In genomic region chr12:113065126-113066007, GRCh38 we compare ENCODE assay signal across 10 cellular contexts.
DNase-seq lines count a peak whose midpoint lies in the region; ATAC-seq and TF ChIP-seq lines count a peak whose summit lies in the region.
"Had no signal": no experiment of that assay in that cellular context is flagged by ENCODE, and none has a peak within 500 bp of the region (broad histone marks: within the 10 kb centered on the region; RNA-seq: fewer than 3 reads in every experiment).

No MANE protein-coding gene starts in this region.

- H3K9me3 Mint-ChIP-seq in nephron progenitor cell = no peaks in the 10 kb centered on the region
- H3K9me3 Mint-ChIP-seq: activated CD4-positive, alpha-beta T cell treated with anti-CD3 and anti-CD28 coated beads, Interleukin-2, amount 10 ng/mL, durations not matched to agents 7 days and 5 days had no signal

- peaks cover 39% of the 10 kb centered on the region for H3K4me1 ChIP-seq in adipocyte (ENCODE audit: control insufficient read depth, insufficient read depth, low read length)
- H3K4me1 ChIP-seq: thyroid gland had no signal

- TF ChIP-seq CTCF in nephron progenitor cell (IDR thresholded peaks at IDR 0.05) = no peak

- H3K9me3 ChIP-seq in adipocyte (ENCODE audit: control insufficient read depth, low read length) = no peaks in the 10 kb centered on the region
- H3K9me3 ChIP-seq: thyroid gland had no signal

- no peak overlapping the region for H3K27ac Mint-ChIP-seq in nephron progenitor cell
- H3K27ac Mint-ChIP-seq: activated CD4-positive, alpha-beta T cell treated with anti-CD3 and anti-CD28 coated beads, Interleukin-2, amount 10 ng/mL, durations not matched to agents 7 days and 5 days had no signal

- no peak overlapping the region for H3K9ac ChIP-seq in adipocyte (ENCODE audit: low read length)

- peaks cover 20% of the 10 kb centered on the region for H3K4me1 Mint-ChIP-seq in nephron progenitor cell

- DNase-seq in ELF-1 (ENCODE audit: low read depth, low spot score) (peak; percentile 79), Kasumi-1 (lab: John Stamatoyannopoulos, UW) (peak; percentile 21 to 28), adipocyte (ENCODE audit: low read depth) (peak; percentile 25), nephron progenitor cell (peak; percentile 83), NCI-H2107 treated with DMSO at 0.1 percent for 48 hours (lab: John Stamatoyannopoulos, UW; ENCODE audit: unreplicated experiment) (no peak), globus pallidus (ENCODE audit: low spot score) (no peak), cortex of kidney (lab: John Stamatoyannopoulos, UW) (no peak)
- DNase-seq: activated CD4-positive, alpha-beta T cell treated with anti-CD3 and anti-CD28 coated beads, Interleukin-2, amount 10 ng/mL, durations not matched to agents 7 days and 5 days; thyroid gland had no signal

- ATAC-seq in HG03045 (IDR thresholded peaks at IDR 0.05; ENCODE audit: unreplicated experiment) = no peak

- H3K4me3 ChIP-seq in adipocyte (ENCODE audit: low read length) = no peak overlapping the region
- H3K4me3 ChIP-seq: thyroid gland had no signal

- no peaks in the 10 kb centered on the region for H3K36me3 Mint-ChIP-seq in nephron progenitor cell (ENCODE audit: low read depth)

- no peaks in the 10 kb centered on the region for H3K36me3 ChIP-seq in adipocyte (ENCODE audit: control insufficient read depth, insufficient read depth, low read length, severe bottlenecking)
- H3K36me3 ChIP-seq: thyroid gland had no signal

- peaks cover 13% of the 10 kb centered on the region for H3K27me3 ChIP-seq in adipocyte (replicated peaks; ENCODE audit: control insufficient read depth, insufficient read depth, low read length)
- H3K27me3 ChIP-seq: thyroid gland had no signal

- H3K4me3 Mint-ChIP-seq in nephron progenitor cell = no peak overlapping the region
- H3K4me3 Mint-ChIP-seq: activated CD4-positive, alpha-beta T cell treated with anti-CD3 and anti-CD28 coated beads, Interleukin-2, amount 10 ng/mL, durations not matched to agents 7 days and 5 days had no signal

- H3K27me3 Mint-ChIP-seq in nephron progenitor cell (ENCODE audit: low read depth, poor library complexity) = peaks cover 51% of the 10 kb centered on the region
- H3K27me3 Mint-ChIP-seq: activated CD4-positive, alpha-beta T cell treated with anti-CD3 and anti-CD28 coated beads, Interleukin-2, amount 10 ng/mL, durations not matched to agents 7 days and 5 days had no signal

Comparison
In these comparisons a context has a peak if more than half of its experiments do, and no peak if none do; other contexts are left out.
1. DNase-seq: peak in ELF-1 (single experiment), Kasumi-1 (2 of 2), adipocyte (single experiment) and nephron progenitor cell (single experiment); none in NCI-H2107 treated with DMSO at 0.1 percent for 48 hours (single experiment), globus pallidus (single experiment) and cortex of kidney (single experiment).